In the genomic region with DNA sequence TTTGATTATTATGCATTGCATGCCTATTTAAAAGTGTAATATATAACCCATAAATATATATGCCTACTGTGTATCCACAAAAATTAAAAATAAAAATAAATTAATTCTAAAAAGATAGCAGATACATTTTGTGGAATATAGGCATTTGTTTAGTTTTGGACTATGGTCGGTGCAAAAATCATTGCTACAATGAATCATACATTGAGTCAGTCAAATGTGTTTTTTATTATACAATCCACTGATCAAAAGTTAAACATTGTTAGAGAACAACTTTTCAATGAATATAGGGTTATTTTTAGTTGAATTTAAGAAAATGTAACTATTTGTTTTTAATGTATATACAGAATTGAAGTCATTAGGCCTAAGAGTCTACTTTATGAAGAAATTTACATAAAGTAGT, we compare ENCODE assay signal across 9 cellular contexts.
"Had no signal": no experiment of that assay in that cellular context is flagged by ENCODE, and none has a peak within 500 bp of the region (broad histone marks: within the 10 kb centered on the region; RNA-seq: fewer than 3 reads in every experiment).

No MANE protein-coding gene starts in this region.

- H3K4me3 ChIP-seq: GM23248, HAP-1, K562 had no signal

- DNase-seq: GM23248, GOT3, H7, IMR-90, KG1 had no signal

- H2AFZ ChIP-seq: GM23248 had no signal

- ATAC-seq: K562 had no signal

- H3K9ac ChIP-seq: GM23248 had no signal

- FAIRE-seq: HTR-8/SVneo, K562 had no signal

- H3K9me3 ChIP-seq: HAP-1 had no signal

- H3K4me1 ChIP-seq: HAP-1 had no signal

- H3K27ac ChIP-seq: GM23248, HL-60 had no signal

- H3K36me3 ChIP-seq: HAP-1 had no signal
